Comparison of ENCODE assay signal across 24 cellular contexts in the genomic region with DNA sequence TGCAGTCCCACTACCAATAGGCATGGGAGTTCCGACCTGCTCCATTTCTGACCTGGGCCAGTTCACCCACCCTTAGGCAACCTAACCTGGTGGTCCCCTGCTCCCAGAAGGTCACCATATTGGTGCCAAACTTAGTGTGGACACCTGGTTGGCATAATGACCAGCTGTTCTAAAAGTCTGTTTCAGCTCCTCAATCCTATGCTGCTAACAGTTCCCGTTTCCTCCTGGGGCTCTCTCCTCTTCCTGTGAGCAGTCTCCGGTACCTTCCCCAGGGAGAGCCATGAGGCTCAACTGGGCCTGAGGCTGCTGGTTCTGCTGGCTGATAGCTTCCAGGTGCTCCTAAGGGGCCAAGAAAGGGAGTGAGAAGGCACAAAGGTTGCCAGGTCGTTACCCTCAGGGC. TPM values are rescaled to one million over a fixed set of nuclear protein-coding genes. Genes with fewer than 3 reads are reported as not detected.
DNase-seq lines count a peak whose midpoint lies in the region; ATAC-seq, FAIRE-seq and TF ChIP-seq lines count a peak whose summit lies in the region.
"Had no signal": no experiment of that assay in that cellular context is flagged by ENCODE, and none has a peak within 500 bp of the region (broad histone marks: within the 10 kb centered on the region; RNA-seq: fewer than 3 reads in every experiment).

No MANE protein-coding gene starts in this region.

- ATAC-seq in GM19452 (IDR thresholded peaks at IDR 0.05; ENCODE audit: unreplicated experiment) (peak; percentile 71), HG03520 (IDR thresholded peaks at IDR 0.05; ENCODE audit: unreplicated experiment) (peak; percentile 64), HG02763 (IDR thresholded peaks at IDR 0.05; ENCODE audit: unreplicated experiment) (no peak), HG03342 (IDR thresholded peaks at IDR 0.05; ENCODE audit: unreplicated experiment) (no peak)
- ATAC-seq: A549; CD8-positive, alpha-beta T cell; HCT116 had no signal

- no peak overlapping the region for H3K4me3 Mint-ChIP-seq in endodermal cell
- H3K4me3 Mint-ChIP-seq: CD4-positive, CD25-positive, alpha-beta regulatory T cell; CD8-positive, alpha-beta T cell; H9 had no signal

- H3K9me3 Mint-ChIP-seq in endodermal cell = peaks cover 39% of the 10 kb centered on the region
- H3K9me3 Mint-ChIP-seq: CD4-positive, CD25-positive, alpha-beta regulatory T cell; CD8-positive, alpha-beta T cell had no signal

- no peaks in the 10 kb centered on the region for H3K27me3 ChIP-seq in BLaER1
- H3K27me3 ChIP-seq in endodermal cell (ENCODE audit: control insufficient read depth, insufficient read depth, low read length, poor library complexity, severe bottlenecking) = no peaks in the 10 kb centered on the region
- H3K27me3 ChIP-seq: BE2C had no signal

- H3K36me3 ChIP-seq in BLaER1 = peaks cover 7% of the 10 kb centered on the region
- peaks cover 22% of the 10 kb centered on the region for H3K36me3 ChIP-seq in endodermal cell (ENCODE audit: control insufficient read depth, insufficient read depth, low read length)
- H3K36me3 ChIP-seq: BE2C had no signal

- H3K27ac ChIP-seq in BLaER1 (peak overlapping the region; percentile 65; the same call in 1 of the 2 replicates), endodermal cell (ENCODE audit: low read depth, low read length) (no peak overlapping the region)
- H3K27ac ChIP-seq: A549, C4-2B had no signal

- no peak for FAIRE-seq in urothelium cell line (lab: Jason Lieb, UNC)
- FAIRE-seq: A549, G401.6, GM12892 had no signal

- peak overlapping the region; percentile 67 for H3K4me2 ChIP-seq in BLaER1
- H3K4me2 ChIP-seq: A549 had no signal

- H3K36me3 Mint-ChIP-seq in endodermal cell (ENCODE audit: low read depth) = peaks cover 36% of the 10 kb centered on the region
- H3K36me3 Mint-ChIP-seq: CD8-positive, alpha-beta T cell had no signal

- H3K27ac Mint-ChIP-seq in endodermal cell = no peak overlapping the region
- H3K27ac Mint-ChIP-seq: CD4-positive, CD25-positive, alpha-beta regulatory T cell; CD8-positive, alpha-beta T cell had no signal

- H3K27me3 Mint-ChIP-seq in endodermal cell (ENCODE audit: insufficient read depth) = no peaks in the 10 kb centered on the region
- H3K27me3 Mint-ChIP-seq: CD4-positive, CD25-positive, alpha-beta regulatory T cell had no signal

- H3K9ac ChIP-seq in BLaER1 (no peak overlapping the region; the same call in 1 of the 2 replicates), endodermal cell (ENCODE audit: extremely low read depth, low read length, poor library complexity, severe bottlenecking) (no peak overlapping the region)

- no peak for TF ChIP-seq CTCF in endodermal cell (conservative IDR thresholded peaks at IDR 0.05)

- peaks cover under 1% of the 10 kb centered on the region for H3K4me1 Mint-ChIP-seq in endodermal cell

- H3K9me3 ChIP-seq in BLaER1 (0 out of 2 replicates have a peak, but pooled peaks cover 6% of the 10 kb centered on the region), endodermal cell (ENCODE audit: control insufficient read depth, low read length) (peaks cover 70% of the 10 kb centered on the region)
- H3K9me3 ChIP-seq: A549, BE2C had no signal

- H3K4me1 ChIP-seq in BLaER1 (peaks cover 20% of the 10 kb centered on the region), endodermal cell (ENCODE audit: control insufficient read depth, insufficient read depth, low read length) (peaks cover 5% of the 10 kb centered on the region)
- H3K4me1 ChIP-seq: Caco-2 had no signal

- H4K20me1 ChIP-seq in BLaER1 = no peaks in the 10 kb centered on the region

- H3K4me3 ChIP-seq in BLaER1 = no peak overlapping the region
- H3K4me3 ChIP-seq in endodermal cell (ENCODE audit: low read length) = peak overlapping the region; percentile 81
- H3K4me3 ChIP-seq: A549 had no signal

- 91 to 100% methylated on average over 1 to 4 of the region's 4 CpGs for WGBS in endodermal cell (ENCODE audit: insufficient coverage in 1 of 2, insufficient read length in 1 of 2), 2 experiments

- DNase-seq in endodermal cell (no peak), urothelium cell line (ENCODE audit: low spot score) (no peak)
- no peak for DNase-seq in activated naive CD4-positive, alpha-beta T cell treated with Interleukin-2 at 50 U/mL for 16 hours
- DNase-seq: 8988T; ACHN; AML-193; BE2C; Caco-2; CD4-positive, CD25-positive, alpha-beta regulatory T cell; CD8-positive, alpha-beta T cell; DMS153; DND-41; GOT3; H9 had no signal

RNA-seq across cellular contexts. Expression of a gene that starts 15.9 kb away (rescaled TPM):
- 10 to 100 TPM; 29.1 to 40.6 TPM for total RNA-seq in endodermal cell
- polyA plus RNA-seq in endodermal cell (2013, experiment 1 of 2) = 19.4 TPM
- 18.8 TPM for polyA plus RNA-seq in endodermal cell (2013, experiment 2 of 2)

RNA-seq across cellular contexts. Expression of a gene that starts 42.1 kb away (rescaled TPM):
- total RNA-seq in endodermal cell = 10 to 100 TPM; 39.4 to 47.8 TPM
- polyA plus RNA-seq in endodermal cell (2013, experiment 1 of 2) = 45.5 TPM
- polyA plus RNA-seq in endodermal cell (2013, experiment 2 of 2) = 41.9 TPM

Comparison
In these comparisons a context has a peak if more than half of its experiments do, and no peak if none do; other contexts are left out.
1. ATAC-seq: peak in GM19452 (single experiment) and HG03520 (single experiment); none in HG02763 (single experiment) and HG03342 (single experiment).